1 cellular context compared by ENCODE assay signal in the genomic region with DNA sequence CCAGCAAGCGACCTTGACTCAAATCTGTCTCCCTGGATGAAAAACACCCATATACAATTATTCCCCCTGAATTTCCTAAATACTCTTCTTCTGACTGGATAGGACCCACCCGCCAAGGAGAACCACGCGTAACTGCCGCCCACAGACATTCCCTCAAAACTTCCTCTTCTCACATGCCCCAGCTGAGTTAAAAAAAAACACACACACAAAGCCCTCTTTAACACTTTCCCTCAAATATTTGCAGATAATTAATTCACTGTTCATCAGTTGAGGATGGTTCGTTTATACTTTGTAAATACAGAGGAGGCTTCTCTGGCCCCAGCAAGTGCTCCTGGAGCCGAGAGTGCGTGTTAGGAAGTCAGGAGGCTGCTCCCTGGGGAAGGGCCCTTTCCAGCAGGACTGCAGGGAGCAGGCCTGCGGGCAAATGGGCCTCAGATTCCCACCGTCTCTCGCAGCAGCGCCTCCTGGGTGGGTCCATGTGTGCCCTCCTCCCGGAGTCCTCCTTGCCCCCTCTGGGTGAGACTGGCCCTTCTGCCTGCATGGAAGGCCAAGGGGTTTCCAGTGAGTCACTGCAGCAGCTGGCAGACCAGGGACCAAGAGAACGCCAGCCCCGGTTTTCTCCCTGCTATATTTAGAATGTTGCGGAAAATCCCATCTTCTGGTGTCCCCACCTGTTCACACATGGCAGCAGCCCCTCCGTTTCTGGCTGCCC.
A peak's percentile ranks its signal among the peaks of the same experiment; 100 is the strongest.
TF ChIP-seq lines count a peak whose summit lies in the region.

No MANE protein-coding gene starts in this region.

TF ChIP-seq in SK-N-SH, 30 proteins besides CTCF, POLR2A, EP300 and RAD21:
- TF ChIP-seq, protein P1, sequence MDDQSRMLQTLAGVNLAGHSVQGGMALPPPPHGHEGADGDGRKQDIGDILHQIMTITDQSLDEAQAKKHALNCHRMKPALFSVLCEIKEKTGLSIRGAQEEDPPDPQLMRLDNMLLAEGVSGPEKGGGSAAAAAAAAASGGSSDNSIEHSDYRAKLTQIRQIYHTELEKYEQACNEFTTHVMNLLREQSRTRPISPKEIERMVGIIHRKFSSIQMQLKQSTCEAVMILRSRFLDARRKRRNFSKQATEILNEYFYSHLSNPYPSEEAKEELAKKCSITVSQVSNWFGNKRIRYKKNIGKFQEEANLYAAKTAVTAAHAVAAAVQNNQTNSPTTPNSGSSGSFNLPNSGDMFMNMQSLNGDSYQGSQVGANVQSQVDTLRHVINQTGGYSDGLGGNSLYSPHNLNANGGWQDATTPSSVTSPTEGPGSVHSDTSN (IDR thresholded peaks at IDR 0.05) = no peak
- TF ChIP-seq TCF12 (IDR thresholded peaks at IDR 0.05) = peak; percentile 52
- 0 out of 2 replicates have a peak, but pooled peaks have one; percentile 9 for TF ChIP-seq FOSL2 (IDR thresholded peaks at IDR 0.05; ENCODE audit: borderline replicate concordance, low read depth)
- no peak for TF ChIP-seq TAF1 (IDR thresholded peaks at IDR 0.05; ENCODE audit: borderline replicate concordance, low read depth, low read length)
- no peak for TF ChIP-seq RXRA (IDR thresholded peaks at IDR 0.05; ENCODE audit: borderline replicate concordance, low read depth)
